26 cellular contexts compared by ENCODE assay signal in the genomic region with DNA sequence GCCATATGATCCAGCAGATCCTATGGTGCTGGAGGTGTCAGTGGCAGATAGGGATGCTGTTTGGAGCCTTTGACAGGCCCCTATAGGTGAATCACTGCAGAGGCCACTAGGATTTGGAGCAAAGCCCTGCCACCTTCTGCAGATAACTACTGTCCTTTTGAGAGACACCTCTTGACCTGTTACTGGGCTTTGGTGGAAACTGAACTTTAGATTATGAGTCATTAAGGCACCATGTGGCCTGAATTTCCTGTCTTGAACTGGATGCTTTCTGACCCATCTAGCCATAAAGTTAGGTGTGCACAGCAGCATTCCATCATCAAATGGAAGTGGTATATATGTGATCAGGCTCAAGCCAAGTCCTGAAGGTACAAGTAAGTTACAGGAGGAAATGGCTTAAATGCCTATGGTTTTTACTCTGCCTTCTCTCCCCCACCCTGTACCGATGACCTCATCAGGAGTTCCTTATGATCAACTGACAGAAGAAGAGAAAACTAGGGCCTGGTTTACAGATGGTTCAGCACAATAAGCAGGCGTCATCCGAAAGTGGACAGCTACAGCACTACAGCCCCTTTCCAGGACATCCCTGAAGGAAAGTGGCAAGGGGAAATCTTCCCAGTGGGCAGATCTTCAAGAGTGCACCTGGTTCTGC.
DNase-seq lines count a peak whose midpoint lies in the region; ATAC-seq and TF ChIP-seq lines count a peak whose summit lies in the region.
"Had no signal": no experiment of that assay in that cellular context is flagged by ENCODE, and none has a peak within 500 bp of the region (broad histone marks: within the 10 kb centered on the region; RNA-seq: fewer than 3 reads in every experiment).

No MANE protein-coding gene starts in this region.

- ATAC-seq in GM21390 (IDR thresholded peaks at IDR 0.05; ENCODE audit: unreplicated experiment) (peak; percentile 52), GM18519 (IDR thresholded peaks at IDR 0.05; ENCODE audit: low FRiP score, unreplicated experiment) (no peak), GM19324 (IDR thresholded peaks at IDR 0.05; ENCODE audit: low FRiP score, unreplicated experiment) (no peak), HG03439 (IDR thresholded peaks at IDR 0.05; ENCODE audit: unreplicated experiment) (no peak)
- ATAC-seq: A549 had no signal

- peak; percentile 2 for DNase-seq in EH (ENCODE audit: low read depth)
- DNase-seq in M059J (ENCODE audit: low read depth), result peak; percentile 7
- peak; percentile 16 for DNase-seq in fibroblast of mammary gland (ENCODE audit: low read depth)
- no peak for DNase-seq in HUDEP-2 (lab: John Stamatoyannopoulos, UW; ENCODE audit: unreplicated experiment in 76 of 76)
- DNase-seq: activated CD4-positive, alpha-beta memory T cell treated with anti-CD3 and anti-CD28 coated beads, Interleukin-2, amount 10 ng/mL, durations not matched to agents 7 days and 5 days; activated CD4-positive, CD25-positive, alpha-beta regulatory T cell treated with anti-CD3 and anti-CD28 coated beads, Interleukin-2, amount 50 U/mL, for 72 hours; activated CD8-positive, alpha-beta memory T cell treated with anti-CD3 and anti-CD28 coated beads, Interleukin-2, amount 50 U/mL, for 4 hours; activated naive CD4-positive, alpha-beta T cell treated with Interleukin-2 at 50 U/mL for 16 hours; Calu3; endodermal cell; KG1; MG63; NCI-H1105 treated with DMSO at 0.1 percent for 48 hours; NCI-H1930; NCI-H524 treated with DMSO at 0.1 percent for 48 hours; NK-92 treated with Interleukin-12 subunit alpha and Interleukin-12 subunit beta, amount 100 ng/mL, for 24 hours; SHP77; small intestine; stimulated activated naive CD4-positive, alpha-beta T cell treated with Interleukin-2 at 50 U/mL for 16 hours; upper lobe of left lung had no signal

- TF ChIP-seq CTCF in fibroblast of mammary gland (conservative IDR thresholded peaks at IDR 0.05; ENCODE audit: control insufficient read depth, insufficient read depth, low read depth, low read length), result no peak

- no peak overlapping the region for H3K4me3 ChIP-seq in fibroblast of mammary gland (ENCODE audit: control insufficient read depth, low read depth, low read length)
- H3K4me3 ChIP-seq: A549, MG63, suprapubic skin, upper lobe of left lung had no signal

Comparison
In these comparisons a context has a peak if more than half of its experiments do, and no peak if none do; other contexts are left out.
1. DNase-seq: peak in EH (single experiment), M059J (single experiment) and fibroblast of mammary gland (single experiment); none in HUDEP-2 (0 of 76).